ENCODE assay signal across 18 cellular contexts in genomic region chr5:80780024-80780423, GRCh38.
DNase-seq lines count a peak whose midpoint lies in the region; ATAC-seq and TF ChIP-seq lines count a peak whose summit lies in the region.
"Had no signal": no experiment of that assay in that cellular context is flagged by ENCODE, and none has a peak within 500 bp of the region (broad histone marks: within the 10 kb centered on the region; RNA-seq: fewer than 3 reads in every experiment).

No MANE protein-coding gene starts in this region.

- in situ Hi-C loops in Caki2 (cut with HindIII; ENCODE audit: low pct_unique_long_range_greater_than_20kb, low sequenced_read_pairs): no loop called here
- in situ Hi-C loops in gastrocnemius medialis (cut with MboI; ENCODE audit: low sequenced_read_pairs in 4 of 4): no loop called here

- no peak for TF ChIP-seq POLR2A in gastrocnemius medialis (IDR thresholded peaks at IDR 0.05)

- intact Hi-C loops in gastrocnemius medialis (cut with DNase I; ENCODE audit: low total_unique reads): no loop called here

- ATAC-seq in gastrocnemius medialis (no peak), HG02852 (IDR thresholded peaks at IDR 0.05; ENCODE audit: unreplicated experiment) (no peak), GM19397 (IDR thresholded peaks at IDR 0.05; ENCODE audit: unreplicated experiment) (no peak)

- H3K4me1 ChIP-seq in SJSA1 (replicated peaks) (peaks cover 31% of the 10 kb centered on the region), gastrocnemius medialis (no peaks in the 10 kb centered on the region)
- H3K4me1 ChIP-seq: BLaER1 had no signal

- H3K9me3 ChIP-seq in SJSA1 (replicated peaks) (no peaks in the 10 kb centered on the region), gastrocnemius medialis (no peaks in the 10 kb centered on the region)
- H3K9me3 ChIP-seq: BE2C, BLaER1 had no signal

- 0 out of 2 replicates have a peak, but pooled peaks cover 4% of the 10 kb centered on the region for H3K36me3 ChIP-seq in SJSA1
- no peaks in the 10 kb centered on the region for H3K36me3 ChIP-seq in gastrocnemius medialis
- H3K36me3 ChIP-seq: BE2C had no signal

- DNase-seq in Caki2 (ENCODE audit: low read depth): peak; percentile 6
- DNase-seq in SJSA1 (ENCODE audit: low read depth in 1 of 2, low spot score in 2 of 2): no peak
- peak; percentile 11 for DNase-seq in renal cortical epithelial cell (ENCODE audit: low read depth)
- no peak for DNase-seq in gastrocnemius medialis
- DNase-seq: 8988T; ACHN; BE2C; C1 segment of cervical spinal cord; Calu3; CD4-positive, alpha-beta memory T cell; CD4-positive, CD25-positive, alpha-beta regulatory T cell; CD8-positive, alpha-beta memory T cell; COR-L47; DMS79 treated with DMSO at 0.1 percent for 48 hours; GF-D8 had no signal

- no peak overlapping the region for H3K4me3 ChIP-seq in SJSA1
- H3K4me3 ChIP-seq in gastrocnemius medialis: no peak overlapping the region
- H3K4me3 ChIP-seq: BLaER1 had no signal

- no peak for TF ChIP-seq CTCF in gastrocnemius medialis (IDR thresholded peaks at IDR 0.05 in 4 of 5, conservative IDR thresholded peaks at IDR 0.05 in 1 of 5)

- H3K27me3 ChIP-seq in SJSA1 (replicated peaks) (no peaks in the 10 kb centered on the region), gastrocnemius medialis (no peaks in the 10 kb centered on the region)
- H3K27me3 ChIP-seq: BE2C, BLaER1 had no signal

- H3K27ac ChIP-seq in SJSA1 (peak overlapping the region; percentile 80; the same call in 1 of the 2 replicates), gastrocnemius medialis (no peak overlapping the region)
- H3K27ac ChIP-seq: BLaER1 had no signal

Comparison
In these comparisons a context has a peak if more than half of its experiments do, and no peak if none do; other contexts are left out.
1. DNase-seq: peak in Caki2 (single experiment) and renal cortical epithelial cell (single experiment); none in SJSA1 (0 of 2) and gastrocnemius medialis (0 of 2).